1 cellular context compared by ENCODE assay signal in the genomic region with DNA sequence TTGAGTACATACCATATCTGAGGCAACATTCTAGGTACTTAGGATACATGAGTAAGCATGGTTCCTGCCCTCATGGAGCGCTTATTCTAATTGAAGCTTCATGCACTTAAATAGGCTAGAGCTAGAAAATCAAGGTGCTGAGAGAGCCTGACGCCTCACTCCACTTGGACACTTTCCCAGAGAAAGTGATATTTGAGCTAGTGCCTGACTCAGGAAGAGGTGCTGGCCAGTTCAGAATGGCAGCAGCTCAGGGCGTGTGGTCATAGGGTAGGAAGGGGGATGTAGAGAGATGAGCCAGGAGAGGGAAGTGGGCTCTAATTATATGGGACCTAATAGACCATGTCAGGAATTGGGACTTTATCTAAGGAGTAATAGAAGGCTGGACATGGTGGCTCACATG.
TF ChIP-seq lines count a peak whose summit lies in the region.

No MANE protein-coding gene starts in this region.

TF ChIP-seq in H1, 55 proteins besides CTCF, POLR2A, EP300 and RAD21:
- TF ChIP-seq HDAC6 (IDR thresholded peaks at IDR 0.05; ENCODE audit: low read depth, low read length) (no peak), CTBP2 (IDR thresholded peaks at IDR 0.05; ENCODE audit: borderline replicate concordance, insufficient read depth, insufficient read length, low read length) (no peak), TCF12 (IDR thresholded peaks at IDR 0.05; ENCODE audit: low read depth, low read length) (no peak), TAF1 (IDR thresholded peaks at IDR 0.05; ENCODE audit: low read depth, low read length) (no peak), BCL11A (IDR thresholded peaks at IDR 0.05; ENCODE audit: low read depth in 2 of 2, low read length in 2 of 2) (no peak), RNF2 (IDR thresholded peaks at IDR 0.05; ENCODE audit: borderline replicate concordance, low read depth, low read length, missing control alignments, poor library complexity, severe bottlenecking) (no peak), SRF (IDR thresholded peaks at IDR 0.05; ENCODE audit: low read depth, low read length) (no peak), KDM5A (IDR thresholded peaks at IDR 0.05; ENCODE audit: low read length) (no peak), SP1 (IDR thresholded peaks at IDR 0.05; ENCODE audit: low read depth, low read length) (no peak), ZNF274 (IDR thresholded peaks at IDR 0.05; ENCODE audit: borderline replicate concordance, extremely low read depth, low read length) (no peak), CEBPB (IDR thresholded peaks at IDR 0.05; ENCODE audit: low read depth, low read length) (no peak)
